In the genomic region with DNA sequence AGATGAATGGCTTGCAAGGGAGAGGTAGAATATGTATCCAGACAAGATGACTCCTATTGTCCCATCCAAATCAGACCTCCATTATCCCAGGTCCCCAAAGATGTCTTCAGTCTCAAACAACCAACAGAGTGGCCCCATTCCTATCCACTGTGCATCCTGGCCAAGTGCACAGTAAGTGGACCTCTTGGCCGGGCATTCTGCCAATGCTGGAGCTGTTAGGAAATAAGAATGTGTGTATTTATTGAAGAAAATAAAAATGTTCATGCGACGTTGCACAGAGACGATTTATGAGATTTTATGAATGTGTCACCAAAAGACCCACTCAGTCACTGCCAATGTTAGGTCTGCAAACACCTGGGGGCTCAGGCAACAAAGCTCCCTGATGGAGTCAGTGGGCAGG, we compare ENCODE assay signal across 15 cellular contexts.
DNase-seq lines count a peak whose midpoint lies in the region; TF ChIP-seq lines count a peak whose summit lies in the region.
"Had no signal": no experiment of that assay in that cellular context is flagged by ENCODE, and none has a peak within 500 bp of the region (broad histone marks: within the 10 kb centered on the region; RNA-seq: fewer than 3 reads in every experiment).

No MANE protein-coding gene starts in this region.

- H3K4me3 ChIP-seq in astrocyte of the spinal cord (ENCODE audit: low read depth, low read length) (no peak overlapping the region), hepatocyte (no peak overlapping the region), tibial artery (no peak overlapping the region)
- H3K4me3 ChIP-seq: pancreas had no signal

- peak; percentile 16 for DNase-seq in DMS153 treated with DMSO at 0.1 percent for 48 hours (lab: John Stamatoyannopoulos, UW; ENCODE audit: unreplicated experiment)
- DNase-seq in DMS153 (lab: John Stamatoyannopoulos, UW): no peak
- DNase-seq in astrocyte of the spinal cord (ENCODE audit: low read depth, low spot score): peak; percentile 69
- DNase-seq in hepatocyte (ENCODE audit: low spot score): peak; percentile 30
- peak; percentile 78 to 89 for DNase-seq in tibial artery
- DNase-seq in NCI-H748 (lab: John Stamatoyannopoulos, UW; ENCODE audit: unreplicated experiment): no peak
- no peak for DNase-seq in activated CD4-positive, alpha-beta T cell treated with anti-CD3 and anti-CD28 coated beads for 48 hours
- DNase-seq in central memory CD4-positive, alpha-beta T cell: no peak
- DNase-seq: activated CD4-positive, alpha-beta memory T cell treated with anti-CD3 and anti-CD28 coated beads for 36 hours; H7; mesendoderm; NCI-H187 treated with DMSO at 0.1 percent for 48 hours; substantia nigra had no signal

- no peak overlapping the region for H2AFZ ChIP-seq in hepatocyte

- in situ Hi-C loops in astrocyte of the spinal cord (cut with HindIII; ENCODE audit: low sequenced_read_pairs): no loop called here

- H3K9me3 ChIP-seq in hepatocyte (ENCODE audit: low read depth) (no peaks in the 10 kb centered on the region), tibial artery (no peaks in the 10 kb centered on the region)
- H3K9me3 ChIP-seq: pancreas had no signal

- H4K20me1 ChIP-seq in hepatocyte (ENCODE audit: insufficient read depth, poor library complexity, severe bottlenecking): no peaks in the 10 kb centered on the region

- H3K9me2 ChIP-seq in hepatocyte (replicated peaks; ENCODE audit: insufficient read depth): no peaks in the 10 kb centered on the region

- no peak overlapping the region for H3K4me2 ChIP-seq in hepatocyte

- H3K27ac ChIP-seq in hepatocyte: no peak overlapping the region
- no peak overlapping the region for H3K27ac ChIP-seq in tibial artery
- H3K27ac ChIP-seq: 22Rv1, pancreas had no signal

- no peaks in the 10 kb centered on the region for H3K4me1 ChIP-seq in hepatocyte (ENCODE audit: insufficient read depth)
- H3K4me1 ChIP-seq in tibial artery: peaks cover 0 to 19% (median 0%) of the 10 kb centered on the region in 4 donors
- H3K4me1 ChIP-seq: pancreas had no signal

- intact Hi-C loops in tibial artery (cut with DNase I; ENCODE audit: low total_unique reads): no loop called here

- H3K36me3 ChIP-seq in hepatocyte (replicated peaks; ENCODE audit: insufficient read depth, low read depth): no peaks in the 10 kb centered on the region
- H3K36me3 ChIP-seq in tibial artery: no peaks in the 10 kb centered on the region
- H3K36me3 ChIP-seq: pancreas had no signal

- 76% methylated on average over 4 of the region's 4 CpGs for WGBS in hepatocyte (ENCODE audit: low lambda C conversion rate, missing lambda C conversion rate)

- no peak for TF ChIP-seq CTCF in astrocyte of the spinal cord (IDR thresholded peaks at IDR 0.05; ENCODE audit: low read depth, low read length)
- no peak for TF ChIP-seq CTCF in hepatocyte (IDR thresholded peaks at IDR 0.05; ENCODE audit: poor library complexity)
- TF ChIP-seq CTCF in tibial artery (IDR thresholded peaks at IDR 0.05): no peak

- no peaks in the 10 kb centered on the region for H3K27me3 ChIP-seq in hepatocyte
- no peaks in the 10 kb centered on the region for H3K27me3 ChIP-seq in tibial artery
- H3K27me3 ChIP-seq: pancreas had no signal

- no peaks in the 10 kb centered on the region for H3K79me2 ChIP-seq in hepatocyte

Comparison
In these comparisons a context has a peak if more than half of its experiments do, and no peak if none do; other contexts are left out.
1. DNase-seq: peak in DMS153 treated with DMSO at 0.1 percent for 48 hours (single experiment), astrocyte of the spinal cord (single experiment), hepatocyte (single experiment) and tibial artery (2 of 2); none in DMS153 (single experiment), NCI-H748 (single experiment), activated CD4-positive, alpha-beta T cell treated with anti-CD3 and anti-CD28 coated beads for 48 hours (single experiment) and central memory CD4-positive, alpha-beta T cell (single experiment).